8 cellular contexts compared by ENCODE assay signal in genomic region chr12:43337571-43338497, GRCh38.
A peak's percentile ranks its signal among the peaks of the same experiment; 100 is the strongest.
DNase-seq lines count a peak whose midpoint lies in the region; ATAC-seq, FAIRE-seq and TF ChIP-seq lines count a peak whose summit lies in the region.

No MANE protein-coding gene starts in this region.

- in situ Hi-C loops in Caki2 (cut with HindIII; ENCODE audit: low pct_unique_long_range_greater_than_20kb, low sequenced_read_pairs) = no loop called here

- peak; percentile 42 for ATAC-seq in HG03103 (IDR thresholded peaks at IDR 0.05; ENCODE audit: low read depth, unreplicated experiment)

- no peak for FAIRE-seq in bronchial epithelial cell (lab: Jason Lieb, UNC)

- no peaks in the 10 kb centered on the region for H3K27me3 ChIP-seq in bronchial epithelial cell (ENCODE audit: control insufficient read depth, insufficient read depth, low read length)

- no peaks in the 10 kb centered on the region for H3K36me3 ChIP-seq in bronchial epithelial cell (ENCODE audit: control insufficient read depth, insufficient read depth, low read length)

- H3K4me3 ChIP-seq in bronchial epithelial cell (ENCODE audit: low read depth, low read length) = no peak overlapping the region

- DNase-seq in Caki2 (ENCODE audit: low read depth) = peak; percentile 67
- DNase-seq in GM20000 (ENCODE audit: low spot score) = peak; percentile 6
- peak; percentile 52 for DNase-seq in bronchial epithelial cell (ENCODE audit: low read depth)
- DNase-seq in NCI-H524 treated with DMSO at 0.1 percent for 48 hours (lab: John Stamatoyannopoulos, UW) = no peak
- DNase-seq in DMS 273 (lab: John Stamatoyannopoulos, UW; ENCODE audit: unreplicated experiment) = no peak
- no peak for DNase-seq in activated CD8-positive, alpha-beta memory T cell treated with anti-CD3 and anti-CD28 coated beads for 24 hours
- no peak for DNase-seq in NCI-H2107 (lab: John Stamatoyannopoulos, UW)

- TF ChIP-seq CTCF in GM20000 (IDR thresholded peaks at IDR 0.05; ENCODE audit: extremely low read depth, missing control alignments) (no peak), bronchial epithelial cell (IDR thresholded peaks at IDR 0.05; ENCODE audit: insufficient read depth, low read length, severe bottlenecking) (no peak)

Comparison
In these comparisons a context has a peak if more than half of its experiments do, and no peak if none do; other contexts are left out.
1. DNase-seq: peak in Caki2 (single experiment), GM20000 (single experiment) and bronchial epithelial cell (single experiment); none in NCI-H524 treated with DMSO at 0.1 percent for 48 hours (single experiment), DMS 273 (single experiment), activated CD8-positive, alpha-beta memory T cell treated with anti-CD3 and anti-CD28 coated beads for 24 hours (single experiment) and NCI-H2107 (single experiment).